In genomic region chr6:35566794-35567193, GRCh38 we compare ENCODE assay signal across 2 cellular contexts.
TF ChIP-seq lines count a peak whose summit lies in the region.

No MANE protein-coding gene starts in this region.

TF ChIP-seq in HepG2, 621 proteins besides CTCF, POLR2A, EP300 and RAD21:
- TF ChIP-seq, protein P1, sequence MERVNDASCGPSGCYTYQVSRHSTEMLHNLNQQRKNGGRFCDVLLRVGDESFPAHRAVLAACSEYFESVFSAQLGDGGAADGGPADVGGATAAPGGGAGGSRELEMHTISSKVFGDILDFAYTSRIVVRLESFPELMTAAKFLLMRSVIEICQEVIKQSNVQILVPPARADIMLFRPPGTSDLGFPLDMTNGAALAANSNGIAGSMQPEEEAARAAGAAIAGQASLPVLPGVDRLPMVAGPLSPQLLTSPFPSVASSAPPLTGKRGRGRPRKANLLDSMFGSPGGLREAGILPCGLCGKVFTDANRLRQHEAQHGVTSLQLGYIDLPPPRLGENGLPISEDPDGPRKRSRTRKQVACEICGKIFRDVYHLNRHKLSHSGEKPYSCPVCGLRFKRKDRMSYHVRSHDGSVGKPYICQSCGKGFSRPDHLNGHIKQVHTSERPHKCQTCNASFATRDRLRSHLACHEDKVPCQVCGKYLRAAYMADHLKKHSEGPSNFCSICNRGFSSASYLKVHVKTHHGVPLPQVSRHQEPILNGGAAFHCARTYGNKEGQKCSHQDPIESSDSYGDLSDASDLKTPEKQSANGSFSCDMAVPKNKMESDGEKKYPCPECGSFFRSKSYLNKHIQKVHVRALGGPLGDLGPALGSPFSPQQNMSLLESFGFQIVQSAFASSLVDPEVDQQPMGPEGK (CRISPR knock-in tag; IDR thresholded peaks at IDR 0.05): peak; percentile 38; the same call in 1 of the 2 replicates
- TF ChIP-seq ZNF550 (CRISPR knock-in tag; IDR thresholded peaks at IDR 0.05; ENCODE audit: borderline replicate concordance): no peak
TF ChIP-seq in HepG2: peak in this region for 1.

TF ChIP-seq in K562, 482 proteins besides CTCF, POLR2A, EP300 and RAD21:
- TF ChIP-seq CBFA2T3 (IDR thresholded peaks at IDR 0.05): peak; percentile 47
- no peak for TF ChIP-seq KDM4B (IDR thresholded peaks at IDR 0.05; ENCODE audit: borderline replicate concordance in 2 of 2, low read depth in 1 of 2)
- TF ChIP-seq, protein P2, sequence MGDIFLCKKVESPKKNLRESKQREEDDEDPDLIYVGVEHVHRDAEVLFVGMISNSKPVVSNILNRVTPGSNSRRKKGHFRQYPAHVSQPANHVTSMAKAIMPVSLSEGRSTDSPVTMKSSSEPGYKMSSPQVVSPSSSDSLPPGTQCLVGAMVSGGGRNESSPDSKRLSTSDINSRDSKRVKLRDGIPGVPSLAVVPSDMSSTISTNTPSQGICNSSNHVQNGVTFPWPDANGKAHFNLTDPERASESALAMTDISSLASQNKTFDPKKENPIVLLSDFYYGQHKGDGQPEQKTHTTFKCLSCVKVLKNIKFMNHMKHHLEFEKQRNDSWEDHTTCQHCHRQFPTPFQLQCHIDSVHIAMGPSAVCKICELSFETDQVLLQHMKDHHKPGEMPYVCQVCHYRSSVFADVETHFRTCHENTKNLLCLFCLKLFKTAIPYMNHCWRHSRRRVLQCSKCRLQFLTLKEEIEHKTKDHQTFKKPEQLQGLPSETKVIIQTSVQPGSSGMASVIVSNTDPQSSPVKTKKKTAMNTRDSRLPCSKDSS (IDR thresholded peaks at IDR 0.05; ENCODE audit: low read depth, partially characterized antibody): peak; percentile 66
- peak in 1 of 2 experiments; percentile 81; a peak in 1 of 3 replicates for TF ChIP-seq CBX3 (IDR thresholded peaks at IDR 0.05; ENCODE audit: borderline replicate concordance in 1 of 2, low read length in 2 of 2)
- TF ChIP-seq TEAD4 (IDR thresholded peaks at IDR 0.05; ENCODE audit: low read length): 0 out of 2 replicates have a peak, but pooled peaks have one; percentile 19
- TF ChIP-seq TEAD4 (CRISPR knock-in tag; IDR thresholded peaks at IDR 0.05; ENCODE audit: borderline replicate concordance): no peak
- no peak for TF ChIP-seq WHSC1 (IDR thresholded peaks at IDR 0.05; ENCODE audit: low read length)
TF ChIP-seq in K562: peak in this region for 4.
